Comparison of ENCODE assay signal across 8 cellular contexts in genomic region chr1:246647113-246647512, GRCh38.
A peak's percentile ranks its signal among the peaks of the same experiment; 100 is the strongest.
DNase-seq lines count a peak whose midpoint lies in the region; TF ChIP-seq lines count a peak whose summit lies in the region.

No MANE protein-coding gene starts in this region.

- no peaks in the 10 kb centered on the region for H4K20me1 ChIP-seq in smooth muscle cell (ENCODE audit: low read depth)

- H3K9ac ChIP-seq in HUES48 (ENCODE audit: low read depth, low read length) (no peak overlapping the region; the same call in 1 of the 2 replicates), smooth muscle cell (ENCODE audit: low read depth) (no peak overlapping the region)

- peak; percentile 33 for TF ChIP-seq CTCF in smooth muscle cell (IDR thresholded peaks at IDR 0.05; ENCODE audit: borderline replicate concordance, insufficient read depth, poor library complexity, severe bottlenecking)

- H2AFZ ChIP-seq in smooth muscle cell (ENCODE audit: low read depth), result no peak overlapping the region

- H3K27me3 ChIP-seq in HUES48 (ENCODE audit: control insufficient read depth, insufficient read depth, low read length), result no peaks in the 10 kb centered on the region
- H3K27me3 ChIP-seq in smooth muscle cell (ENCODE audit: low read depth), result no peaks in the 10 kb centered on the region

- H3K27ac ChIP-seq in HUES48 (ENCODE audit: low read depth, low read length) (peak overlapping the region; percentile 12), smooth muscle cell (ENCODE audit: low read depth) (peak overlapping the region; percentile 26)

- peaks cover 23% of the 10 kb centered on the region for H3K4me1 ChIP-seq in HUES48 (ENCODE audit: control insufficient read depth, insufficient read depth, low read length)
- H3K4me1 ChIP-seq in smooth muscle cell (ENCODE audit: low read depth), result no peaks in the 10 kb centered on the region

- no peaks in the 10 kb centered on the region for H3K9me3 ChIP-seq in HUES48 (ENCODE audit: control insufficient read depth, insufficient read depth, low read length)
- H3K9me3 ChIP-seq in smooth muscle cell (replicated peaks; ENCODE audit: low read depth), result no peaks in the 10 kb centered on the region

- H3K4me3 ChIP-seq in HUES48 (ENCODE audit: low read depth, low read length) (no peak overlapping the region), smooth muscle cell (no peak overlapping the region)

- H3F3A ChIP-seq in smooth muscle cell (ENCODE audit: low read depth), result no peaks in the 10 kb centered on the region

- H3K36me3 ChIP-seq in HUES48 (ENCODE audit: control insufficient read depth, insufficient read depth, low read length) (peaks cover 18% of the 10 kb centered on the region), smooth muscle cell (ENCODE audit: low read depth) (no peaks in the 10 kb centered on the region)

- H3K79me2 ChIP-seq in smooth muscle cell (ENCODE audit: low read depth), result no peaks in the 10 kb centered on the region

- WGBS in smooth muscle cell (ENCODE audit: low lambda C conversion rate), result 28% methylated on average over 10 of the region's 10 CpGs

- no peak overlapping the region for H3K4me2 ChIP-seq in smooth muscle cell

- DNase-seq in anterior cingulate cortex (lab: John Stamatoyannopoulos, UW) (peak in 51 of 58 donors; percentile 11 to 88 (median 47)), iPS DF 19.7 (ENCODE audit: low read depth, low spot score) (peak; percentile 80), smooth muscle cell (lab: John Stamatoyannopoulos, UW; ENCODE audit: unreplicated experiment) (no peak), DMS53 treated with DMSO at 0.1 percent for 48 hours (lab: John Stamatoyannopoulos, UW; ENCODE audit: unreplicated experiment) (no peak), UCSD-AML1 (lab: John Stamatoyannopoulos, UW; ENCODE audit: unreplicated experiment) (no peak), T-helper 9 cell (no peak)
- DNase-seq in activated effector memory CD4-positive, alpha-beta T cell treated with anti-CD3 and anti-CD28 coated beads, Interleukin-2, amount 50 U/mL, for 16 hours, result no peak

Comparison
In these comparisons a context has a peak if more than half of its experiments do, and no peak if none do; other contexts are left out.
1. DNase-seq: peak in anterior cingulate cortex (51 of 58) and iPS DF 19.7 (single experiment); none in smooth muscle cell (single experiment), activated effector memory CD4-positive, alpha-beta T cell treated with anti-CD3 and anti-CD28 coated beads, Interleukin-2, amount 50 U/mL, for 16 hours (single experiment), DMS53 treated with DMSO at 0.1 percent for 48 hours (single experiment), UCSD-AML1 (single experiment) and T-helper 9 cell (single experiment).